In the genomic region with DNA sequence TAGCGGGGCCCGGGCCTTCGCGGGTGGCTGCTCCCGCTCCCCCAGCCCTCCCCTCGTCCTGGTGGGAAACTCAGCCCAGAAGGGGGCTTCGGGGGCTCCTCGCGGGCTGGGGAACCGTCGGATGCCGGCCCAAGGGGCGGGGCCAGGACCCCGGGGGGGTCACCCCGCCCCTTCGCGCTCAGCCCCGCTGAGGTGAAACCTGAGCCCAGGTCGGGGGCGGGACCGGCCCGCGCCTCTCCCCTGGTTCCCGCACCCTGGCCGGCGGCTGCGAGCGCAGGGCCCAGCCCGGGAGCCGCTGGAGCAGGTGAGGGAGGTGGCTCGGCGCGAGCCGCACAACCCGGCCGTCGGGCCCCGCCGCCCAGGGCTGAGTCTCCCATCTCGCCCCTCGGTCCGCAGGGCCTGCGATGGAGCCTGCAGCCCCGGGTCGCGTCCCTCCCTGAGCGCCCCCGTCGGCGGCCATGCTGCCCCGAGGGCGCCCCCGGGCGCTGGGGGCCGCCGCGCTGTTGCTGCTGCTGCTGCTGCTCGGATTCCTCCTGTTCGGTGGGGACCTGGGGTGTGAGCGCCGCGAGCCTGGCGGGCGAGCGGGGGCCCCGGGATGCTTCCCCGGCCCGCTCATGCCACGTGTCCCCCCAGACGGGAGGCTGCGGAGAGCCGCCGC, we compare ENCODE assay signal across 8 cellular contexts. TPM values are rescaled to one million over a fixed set of nuclear protein-coding genes. Genes with fewer than 3 reads are reported as not detected.
A peak's percentile ranks its signal among the peaks of the same experiment; 100 is the strongest.
DNase-seq lines count a peak whose midpoint lies in the region; ATAC-seq and TF ChIP-seq lines count a peak whose summit lies in the region.

Gene LARGE2, plus strand, starts transcription at position 232 of the 658 bp plus-strand sequence. Its CDS starts 227 bp downstream, at position 459.

- TF ChIP-seq POLR2A in heart left ventricle (IDR thresholded peaks at IDR 0.05): no peak

- H3K9me3 Mint-ChIP-seq in stimulated activated naive CD8-positive, alpha-beta T cell treated with anti-CD3 and anti-CD28 coated beads, Interleukin-15, Interleukin-2, amounts not matched to agents 100 ng/mL and 50 ng/mL, for 24 hours: no peaks in the 10 kb centered on the region

- H3K27me3 ChIP-seq in heart left ventricle: peaks cover 14 to 32% (median 17%) of the 10 kb centered on the region in 9 donors

- no peak within 1 kb of the TSS for H3K27ac ChIP-seq in heart left ventricle

- no peak for TF ChIP-seq CTCF in heart left ventricle (IDR thresholded peaks at IDR 0.05)

- 1 to 4% (median 2%) methylated on average over 51 to 73 of the region's 73 CpGs; no CpG with 5 or more reads in 1 of the 4 donors for WGBS in heart left ventricle, 4 donors

- H3K4me1 ChIP-seq in heart left ventricle: peaks cover 3 to 43% (median 20%) of the 10 kb centered on the region in 12 donors

- peaks cover 31% of the 10 kb centered on the region for H3K4me1 Mint-ChIP-seq in stimulated activated naive CD8-positive, alpha-beta T cell treated with anti-CD3 and anti-CD28 coated beads, Interleukin-15, Interleukin-2, amounts not matched to agents 100 ng/mL and 50 ng/mL, for 24 hours (ENCODE audit: low read depth)

- peaks cover 13% of the 10 kb centered on the region for H3K27me3 Mint-ChIP-seq in stimulated activated naive CD8-positive, alpha-beta T cell treated with anti-CD3 and anti-CD28 coated beads, Interleukin-15, Interleukin-2, amounts not matched to agents 100 ng/mL and 50 ng/mL, for 24 hours

- H3K27ac Mint-ChIP-seq in stimulated activated naive CD8-positive, alpha-beta T cell treated with anti-CD3 and anti-CD28 coated beads, Interleukin-15, Interleukin-2, amounts not matched to agents 100 ng/mL and 50 ng/mL, for 24 hours: peak within 1 kb of the TSS; percentile 70

- no peak for ATAC-seq in stimulated activated naive CD8-positive, alpha-beta T cell treated with anti-CD3 and anti-CD28 coated beads, Interleukin-15, Interleukin-2, amounts not matched to agents 100 U/mL and 50 U/mL, for 24 hours
- ATAC-seq in heart left ventricle (no peak), sciatic nerve (no peak), GM21447 (IDR thresholded peaks at IDR 0.05; ENCODE audit: unreplicated experiment) (no peak), HG03439 (IDR thresholded peaks at IDR 0.05; ENCODE audit: unreplicated experiment) (no peak), HG03520 (IDR thresholded peaks at IDR 0.05; ENCODE audit: unreplicated experiment) (no peak)

- no peaks in the 10 kb centered on the region for H3K36me3 Mint-ChIP-seq in stimulated activated naive CD8-positive, alpha-beta T cell treated with anti-CD3 and anti-CD28 coated beads, Interleukin-15, Interleukin-2, amounts not matched to agents 100 ng/mL and 50 ng/mL, for 24 hours (ENCODE audit: low read depth)

- H3K36me3 ChIP-seq in heart left ventricle: no peaks in the 10 kb centered on the region

- H3K4me3 ChIP-seq in heart left ventricle: peak within 1 kb of the TSS in 11 of 12 donors; percentile 19 to 45 (median 29)

- H3K9me3 ChIP-seq in heart left ventricle: no peaks in the 10 kb centered on the region

- DNase-seq in stimulated activated naive CD8-positive, alpha-beta T cell treated with anti-CD3 and anti-CD28 coated beads, Interleukin-15, Interleukin-2, amounts not matched to agents 100 U/mL and 50 U/mL, for 24 hours: no peak
- peak; percentile 26 for DNase-seq in T-helper 22 cell (ENCODE audit: low read depth)
- no peak for DNase-seq in heart left ventricle
- peak; percentile 47 for DNase-seq in sciatic nerve (ENCODE audit: low spot score)

- H3K4me3 Mint-ChIP-seq in stimulated activated naive CD8-positive, alpha-beta T cell treated with anti-CD3 and anti-CD28 coated beads, Interleukin-15, Interleukin-2, amounts not matched to agents 100 ng/mL and 50 ng/mL, for 24 hours: peak within 1 kb of the TSS; percentile 73

- intact Hi-C loops in heart left ventricle (cut with DNase I) (no loop called here), sciatic nerve (cut with DNase I) (no loop called here)

RNA-seq across cellular contexts. Expression of gene LARGE2, which starts in this region (rescaled TPM):
- under 1 TPM in 1 of 9 donors, not detected in 8; 0.88 TPM for total RNA-seq in heart left ventricle
- under 1 TPM in 1 of 2 donors, not detected in 1; 0.17 TPM for polyA plus RNA-seq in heart left ventricle
- total RNA-seq in sciatic nerve: 1.4 TPM

Comparison
In these comparisons a context has a peak if more than half of its experiments do, and no peak if none do; other contexts are left out.
1. DNase-seq: peak in T-helper 22 cell (single experiment) and sciatic nerve (single experiment); none in stimulated activated naive CD8-positive, alpha-beta T cell treated with anti-CD3 and anti-CD28 coated beads, Interleukin-15, Interleukin-2, amounts not matched to agents 100 U/mL and 50 U/mL, for 24 hours (single experiment) and heart left ventricle (0 of 5).